In the genomic region with DNA sequence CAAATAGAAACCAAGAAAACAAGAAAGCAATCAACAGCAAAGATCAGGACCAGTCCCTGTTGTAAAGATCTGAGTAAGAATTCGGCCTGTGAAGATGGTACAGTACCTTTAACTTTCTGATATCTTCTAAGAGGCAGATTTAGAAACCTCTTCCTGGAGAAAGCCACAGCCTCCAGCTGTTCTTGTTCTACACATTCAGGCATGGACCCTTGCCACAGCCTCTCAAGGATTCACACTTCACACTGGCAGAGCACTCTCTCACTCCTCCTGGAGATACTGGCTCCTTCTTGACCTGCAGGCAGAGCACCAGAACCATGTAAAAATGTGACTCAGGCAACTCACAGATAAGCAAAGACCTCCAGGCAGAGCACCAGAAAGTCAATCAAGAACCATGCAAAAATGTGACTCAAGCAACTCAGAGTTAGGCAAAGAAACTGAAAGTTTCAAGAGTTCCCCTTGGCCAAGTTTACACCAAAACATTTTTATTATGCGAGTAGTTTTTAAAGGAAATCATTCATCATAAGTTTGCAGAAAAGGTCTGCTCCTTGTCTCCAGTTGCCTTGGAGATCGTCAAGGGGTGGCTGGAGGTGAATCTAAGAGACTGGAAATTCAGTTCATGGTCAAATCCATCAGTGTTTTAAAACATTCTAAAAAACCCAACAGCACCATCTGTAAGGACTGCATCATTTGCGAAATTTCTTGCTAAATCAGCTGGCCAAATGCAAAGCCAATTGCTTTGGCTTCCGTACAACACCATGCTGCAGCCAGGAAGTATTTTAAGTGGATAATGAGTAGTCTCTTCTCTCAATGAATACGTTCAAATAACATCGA, we compare ENCODE assay signal across 8 cellular contexts.
A peak's percentile ranks its signal among the peaks of the same experiment; 100 is the strongest.
DNase-seq lines count a peak whose midpoint lies in the region; ATAC-seq, FAIRE-seq and TF ChIP-seq lines count a peak whose summit lies in the region.

No MANE protein-coding gene starts in this region.

- no peaks in the 10 kb centered on the region for H3K27me3 ChIP-seq in liver (ENCODE audit: control insufficient read depth in 4 of 4, insufficient read depth in 4 of 4, low read length in 3 of 4)
- no peaks in the 10 kb centered on the region; a peak in 1 of 5 replicates for H3K27me3 ChIP-seq in HepG2 (ENCODE audit: control insufficient read depth in 1 of 2, insufficient read depth in 2 of 2, low read length in 2 of 2)

- H3K9me3 ChIP-seq in liver (ENCODE audit: control insufficient read depth in 4 of 4, low read length in 3 of 4) (no peaks in the 10 kb centered on the region), HepG2 (ENCODE audit: low read length) (no peaks in the 10 kb centered on the region)

- peaks cover 3% of the 10 kb centered on the region for H3K9me3 Mint-ChIP-seq in activated naive CD8-positive, alpha-beta T cell treated with anti-CD3 and anti-CD28 coated beads, Interleukin-2, amount 10 ng/mL, durations not matched to agents 7 days and 5 days

- ATAC-seq in HepG2 (no peak), HG02852 (IDR thresholded peaks at IDR 0.05; ENCODE audit: unreplicated experiment) (peak; percentile 75), left colon (peak; percentile 33)
- peak; percentile 77 for ATAC-seq in activated naive CD8-positive, alpha-beta T cell treated with anti-CD3 and anti-CD28 coated beads, Interleukin-2, amount 10 ng/mL, durations not matched to agents 7 days and 5 days (ENCODE audit: low read depth)
- ATAC-seq in stimulated activated naive CD8-positive, alpha-beta T cell treated with anti-CD3 and anti-CD28 coated beads, Interleukin-15, Interleukin-2, amounts not matched to agents 100 U/mL and 50 U/mL, for 24 hours, result peak; percentile 86

- CTCF ChIA-PET in HepG2 (lab: Yijun Ruan, JAX; ENCODE audit: low intra/inter-chr PET ratio, low total read pairs), result no interaction called here

- no peaks in the 10 kb centered on the region for H3K36me3 ChIP-seq in liver (ENCODE audit: control insufficient read depth in 4 of 4, insufficient read depth in 3 of 4, low read depth in 1 of 4, low read length in 3 of 4)
- no peaks in the 10 kb centered on the region for H3K36me3 ChIP-seq in HepG2 (replicated peaks in 1 of 2; ENCODE audit: control insufficient read depth in 1 of 2, insufficient read depth in 2 of 2, low read length in 2 of 2)

- H4K20me1 ChIP-seq in HepG2 (ENCODE audit: insufficient read depth, low read length), result no peaks in the 10 kb centered on the region

- no peak overlapping the region for H2AFZ ChIP-seq in HepG2 (ENCODE audit: low read length)

- intact Hi-C loops in HepG2 (cut with micrococcal nuclease; ENCODE audit: unreplicated experiment), result no loop called here
- intact Hi-C loops in left colon (cut with DNase I, micrococcal nuclease), result no loop called here

- H3K27ac ChIP-seq in liver (ENCODE audit: low read depth in 1 of 2, low read length in 2 of 2) (peak overlapping the region in 1 of 2 donors; percentile 38), HepG2 (ENCODE audit: extremely low read length, insufficient read depth, low read length) (no peak overlapping the region)

- TF ChIP-seq RAD21 in liver (IDR thresholded peaks at IDR 0.05) (peak in 1 of 2 donors; percentile 20), HepG2 (CRISPR knock-in tag; IDR thresholded peaks at IDR 0.05) (no peak)

- H3K36me3 Mint-ChIP-seq in activated naive CD8-positive, alpha-beta T cell treated with anti-CD3 and anti-CD28 coated beads, Interleukin-2, amount 10 ng/mL, durations not matched to agents 7 days and 5 days, result peaks cover 7% of the 10 kb centered on the region

- H3K4me3 ChIP-seq in liver (ENCODE audit: low read depth in 1 of 3, low read length in 3 of 3) (no peak overlapping the region), HepG2 (replicated peaks in 1 of 3; ENCODE audit: insufficient read depth in 1 of 3, low read depth in 2 of 3, low read length in 3 of 3) (no peak overlapping the region)

- TF ChIP-seq CTCF in liver (IDR thresholded peaks at IDR 0.05; ENCODE audit: low read depth, low read length, missing input control) (no peak), HepG2 (CRISPR knock-in tag; IDR thresholded peaks at IDR 0.05) (no peak)

- BruUV-seq in HepG2 (replicated peaks; lab: Mats Ljungman, UMichigan), result no TSS peak

- H3K4me3 Mint-ChIP-seq in activated naive CD8-positive, alpha-beta T cell treated with anti-CD3 and anti-CD28 coated beads, Interleukin-2, amount 10 ng/mL, durations not matched to agents 7 days and 5 days, result peak overlapping the region; percentile 85

- TF ChIP-seq EP300 in HepG2 (IDR thresholded peaks at IDR 0.05; ENCODE audit: low read depth in 2 of 2, low read length in 2 of 2) (no peak), HepG2 (CRISPR knock-in tag; IDR thresholded peaks at IDR 0.05; ENCODE audit: borderline replicate concordance) (no peak)

- 34% methylated on average over 7 of the region's 7 CpGs for WGBS in liver
- 41% methylated on average over 7 of the region's 7 CpGs for WGBS in HepG2 (ENCODE audit: low lambda C conversion rate)

- H3K4me1 Mint-ChIP-seq in activated naive CD8-positive, alpha-beta T cell treated with anti-CD3 and anti-CD28 coated beads, Interleukin-2, amount 10 ng/mL, durations not matched to agents 7 days and 5 days, result peaks cover 83% of the 10 kb centered on the region

- peak overlapping the region in 1 of 2 donors; percentile 27 for H3K9ac ChIP-seq in liver (ENCODE audit: low read depth in 1 of 2, low read length in 2 of 2)
- no peak overlapping the region for H3K9ac ChIP-seq in HepG2 (ENCODE audit: insufficient read depth, low read depth, low read length)

- no peaks in the 10 kb centered on the region for H3K27me3 Mint-ChIP-seq in activated naive CD8-positive, alpha-beta T cell treated with anti-CD3 and anti-CD28 coated beads, Interleukin-2, amount 10 ng/mL, durations not matched to agents 7 days and 5 days

- POLR2A ChIA-PET in HepG2 (lab: Yijun Ruan, JAX), result no interaction called here
- POLR2A ChIA-PET in activated naive CD8-positive, alpha-beta T cell treated with anti-CD3 and anti-CD28 coated beads, Interleukin-2, amount 10 ng/mL, durations not matched to agents 7 days and 5 days (lab: Charles Lee), result interaction anchor here (0.9 to 1.4 kb wide), 8 partner anchors 11 to 160 kb away, joined by 3 to 7 read pairs (median 4); no protein-coding TSS in a partner anchor

- in situ Hi-C loops in HepG2 (cut with HindIII; ENCODE audit: extremely low pct_ligation_motif_present, low pct_unique_long_range_greater_than_20kb), result no loop called here

- DNase-seq in HepG2 (ENCODE audit: low spot score) (no peak), NCI-H226 (peak; percentile 97), left colon (peak; percentile 23 to 39), cerebellar cortex (ENCODE audit: low spot score) (no peak)
- peak; percentile 64 for DNase-seq in activated naive CD8-positive, alpha-beta T cell treated with anti-CD3 and anti-CD28 coated beads, Interleukin-2, amount 10 ng/mL, durations not matched to agents 7 days and 5 days
- peak; percentile 49 for DNase-seq in stimulated activated naive CD8-positive, alpha-beta T cell treated with anti-CD3 and anti-CD28 coated beads, Interleukin-15, Interleukin-2, amounts not matched to agents 100 U/mL and 50 U/mL, for 24 hours

- peak overlapping the region; percentile 95 for H3K27ac Mint-ChIP-seq in activated naive CD8-positive, alpha-beta T cell treated with anti-CD3 and anti-CD28 coated beads, Interleukin-2, amount 10 ng/mL, durations not matched to agents 7 days and 5 days

- H3K4me1 ChIP-seq in liver (ENCODE audit: control insufficient read depth in 4 of 4, insufficient read depth in 4 of 4, low read length in 3 of 4), result peaks cover 2 to 14% (median 10%) of the 10 kb centered on the region in 4 donors
- peaks cover 9% of the 10 kb centered on the region; the same call in 1 of the 2 replicates for H3K4me1 ChIP-seq in HepG2 (ENCODE audit: insufficient read depth, low read length)

- H3K4me2 ChIP-seq in HepG2 (ENCODE audit: low read depth, low read length), result no peak overlapping the region

- FAIRE-seq in HepG2 (lab: Jason Lieb, UNC), result no peak

- H3K79me2 ChIP-seq in HepG2 (ENCODE audit: insufficient read depth, low read length), result no peaks in the 10 kb centered on the region

- TF ChIP-seq POLR2A in HepG2 (IDR thresholded peaks at IDR 0.05; ENCODE audit: insufficient read depth in 1 of 2, low read depth in 2 of 2, low read length in 2 of 2), result no peak

TF ChIP-seq in liver, 16 proteins besides CTCF, POLR2A, EP300 and RAD21:
- TF ChIP-seq GABPA (IDR thresholded peaks at IDR 0.05 in 1 of 2, conservative IDR thresholded peaks at IDR 0.05 in 1 of 2), result no peak
- TF ChIP-seq, protein P1, sequence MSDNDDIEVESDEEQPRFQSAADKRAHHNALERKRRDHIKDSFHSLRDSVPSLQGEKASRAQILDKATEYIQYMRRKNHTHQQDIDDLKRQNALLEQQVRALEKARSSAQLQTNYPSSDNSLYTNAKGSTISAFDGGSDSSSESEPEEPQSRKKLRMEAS (IDR thresholded peaks at IDR 0.05), result peak; percentile 45
- peak; percentile 7 for TF ChIP-seq SP1 (IDR thresholded peaks at IDR 0.05)
- no peak for TF ChIP-seq RXRA (IDR thresholded peaks at IDR 0.05)
- TF ChIP-seq EGR1 (IDR thresholded peaks at IDR 0.05; ENCODE audit: low read depth in 2 of 2), result no peak
- TF ChIP-seq ATF3 (IDR thresholded peaks at IDR 0.05), result no peak
- no peak for TF ChIP-seq FOXA1 (IDR thresholded peaks at IDR 0.05)
- no peak for TF ChIP-seq TAF1 (conservative IDR thresholded peaks at IDR 0.05)

TF ChIP-seq in HepG2, 621 proteins besides CTCF, POLR2A, EP300 and RAD21 (continues in another document):
- TF ChIP-seq KMT2B (CRISPR knock-in tag; IDR thresholded peaks at IDR 0.05) (no peak), BRF2 (CRISPR knock-in tag; IDR thresholded peaks at IDR 0.05) (no peak), TAF15 (IDR thresholded peaks at IDR 0.05; ENCODE audit: low read depth, low read length, poor library complexity, severe bottlenecking) (no peak), NAIF1 (CRISPR knock-in tag; IDR thresholded peaks at IDR 0.05; ENCODE audit: borderline replicate concordance) (no peak), ZBTB25 (CRISPR knock-in tag; IDR thresholded peaks at IDR 0.05) (no peak), STAT5B (CRISPR knock-in tag; IDR thresholded peaks at IDR 0.05) (no peak)

Comparison
In these comparisons a context has a peak if more than half of its experiments do, and no peak if none do; other contexts are left out.
1. DNase-seq: peak in NCI-H226 (single experiment), activated naive CD8-positive, alpha-beta T cell treated with anti-CD3 and anti-CD28 coated beads, Interleukin-2, amount 10 ng/mL, durations not matched to agents 7 days and 5 days (single experiment), left colon (2 of 2) and stimulated activated naive CD8-positive, alpha-beta T cell treated with anti-CD3 and anti-CD28 coated beads, Interleukin-15, Interleukin-2, amounts not matched to agents 100 U/mL and 50 U/mL, for 24 hours (single experiment); none in HepG2 (single experiment) and cerebellar cortex (single experiment).